In the genomic region with DNA sequence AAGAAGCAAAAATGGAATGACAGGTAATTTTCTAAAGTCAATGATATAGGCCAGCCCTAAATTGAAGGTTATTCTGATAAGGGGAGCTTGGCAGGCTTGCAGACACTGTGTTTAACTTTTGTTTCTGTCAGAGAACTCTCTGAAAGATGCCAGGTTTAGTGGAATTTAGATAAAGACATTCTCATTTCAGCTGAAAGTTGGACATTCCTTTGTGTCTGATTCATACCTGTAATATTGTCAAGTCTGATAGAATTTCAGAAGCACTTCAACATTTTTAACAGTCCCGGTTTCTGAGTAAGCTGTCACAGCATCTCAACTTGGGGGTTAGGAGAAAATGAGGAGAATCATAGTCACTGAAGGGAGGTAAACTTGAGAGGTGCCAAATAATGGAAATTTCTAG, we compare ENCODE assay signal across 1 cellular context.
TF ChIP-seq lines count a peak whose summit lies in the region.

No MANE protein-coding gene starts in this region.

TF ChIP-seq in SK-N-SH, 30 proteins besides CTCF, POLR2A, EP300 and RAD21 (continued from another document):
- TF ChIP-seq MAX (IDR thresholded peaks at IDR 0.05; ENCODE audit: low read depth) (no peak), PBX3 (IDR thresholded peaks at IDR 0.05) (no peak)
